Comparison of ENCODE assay signal across 7 cellular contexts in genomic region chr1:52562766-52563165, GRCh38. TPM values are rescaled to one million over a fixed set of nuclear protein-coding genes. Genes with fewer than 3 reads are reported as not detected.
"Had no signal": no experiment of that assay in that cellular context is flagged by ENCODE, and none has a peak within 500 bp of the region (broad histone marks: within the 10 kb centered on the region; RNA-seq: fewer than 3 reads in every experiment).

No MANE protein-coding gene starts in this region.

- H3K27ac ChIP-seq: GM23248, KMS-11 had no signal

- H3K27ac Mint-ChIP-seq: H9 had no signal

- H3K4me3 Mint-ChIP-seq: H9 had no signal

- H3K4me2 ChIP-seq: KMS-11 had no signal

- H2AFZ ChIP-seq: GM23248 had no signal

- DNase-seq: GM23248, H9, HCEC 1CT, IMR-90, KBM-7 had no signal

- H3K4me3 ChIP-seq: GM23248 had no signal

RNA-seq across cellular contexts. Expression of gene GPX7, which starts 39.4 kb away (rescaled TPM):
- total RNA-seq: HT-29 had no signal
